Comparison of ENCODE assay signal across 1 cellular context in genomic region chr1:29698033-29698432, GRCh38.
TF ChIP-seq lines count a peak whose summit lies in the region.

No MANE protein-coding gene starts in this region.

TF ChIP-seq in K562, 482 proteins besides CTCF, POLR2A, EP300 and RAD21 (continued from another document):
- TF ChIP-seq, protein P1, sequence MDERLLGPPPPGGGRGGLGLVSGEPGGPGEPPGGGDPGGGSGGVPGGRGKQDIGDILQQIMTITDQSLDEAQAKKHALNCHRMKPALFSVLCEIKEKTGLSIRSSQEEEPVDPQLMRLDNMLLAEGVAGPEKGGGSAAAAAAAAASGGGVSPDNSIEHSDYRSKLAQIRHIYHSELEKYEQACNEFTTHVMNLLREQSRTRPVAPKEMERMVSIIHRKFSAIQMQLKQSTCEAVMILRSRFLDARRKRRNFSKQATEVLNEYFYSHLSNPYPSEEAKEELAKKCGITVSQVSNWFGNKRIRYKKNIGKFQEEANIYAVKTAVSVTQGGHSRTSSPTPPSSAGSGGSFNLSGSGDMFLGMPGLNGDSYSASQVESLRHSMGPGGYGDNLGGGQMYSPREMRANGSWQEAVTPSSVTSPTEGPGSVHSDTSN (CRISPR knock-in tag; IDR thresholded peaks at IDR 0.05; ENCODE audit: low read depth) = peak; percentile 51; the same call in 1 of the 2 replicates
- TF ChIP-seq, protein P1 (tag; conservative IDR thresholded peaks at IDR 0.05; ENCODE audit: low read depth) = peak; percentile 60
- no peak for TF ChIP-seq ZFP1 (CRISPR knock-in tag; IDR thresholded peaks at IDR 0.05)
- TF ChIP-seq HLTF (IDR thresholded peaks at IDR 0.05) = no peak
- TF ChIP-seq HNRNPLL (IDR thresholded peaks at IDR 0.05; ENCODE audit: low read depth, low read length, poor library complexity, severe bottlenecking) = no peak
- 0 out of 2 replicates have a peak, but pooled peaks have one; percentile 23 for TF ChIP-seq RFX1 (IDR thresholded peaks at IDR 0.05)
- peak; percentile 67; the same call in 1 of the 2 replicates for TF ChIP-seq TFAP4 (CRISPR knock-in tag; IDR thresholded peaks at IDR 0.05; ENCODE audit: borderline replicate concordance)
- TF ChIP-seq SPI1 (IDR thresholded peaks at IDR 0.05; ENCODE audit: borderline replicate concordance, low read depth, low read length) = peak; percentile 57; the same call in 1 of the 2 replicates
- no peak for TF ChIP-seq ELF1 (tag; IDR thresholded peaks at IDR 0.05)
